ENCODE assay signal across 8 cellular contexts in the genomic region with DNA sequence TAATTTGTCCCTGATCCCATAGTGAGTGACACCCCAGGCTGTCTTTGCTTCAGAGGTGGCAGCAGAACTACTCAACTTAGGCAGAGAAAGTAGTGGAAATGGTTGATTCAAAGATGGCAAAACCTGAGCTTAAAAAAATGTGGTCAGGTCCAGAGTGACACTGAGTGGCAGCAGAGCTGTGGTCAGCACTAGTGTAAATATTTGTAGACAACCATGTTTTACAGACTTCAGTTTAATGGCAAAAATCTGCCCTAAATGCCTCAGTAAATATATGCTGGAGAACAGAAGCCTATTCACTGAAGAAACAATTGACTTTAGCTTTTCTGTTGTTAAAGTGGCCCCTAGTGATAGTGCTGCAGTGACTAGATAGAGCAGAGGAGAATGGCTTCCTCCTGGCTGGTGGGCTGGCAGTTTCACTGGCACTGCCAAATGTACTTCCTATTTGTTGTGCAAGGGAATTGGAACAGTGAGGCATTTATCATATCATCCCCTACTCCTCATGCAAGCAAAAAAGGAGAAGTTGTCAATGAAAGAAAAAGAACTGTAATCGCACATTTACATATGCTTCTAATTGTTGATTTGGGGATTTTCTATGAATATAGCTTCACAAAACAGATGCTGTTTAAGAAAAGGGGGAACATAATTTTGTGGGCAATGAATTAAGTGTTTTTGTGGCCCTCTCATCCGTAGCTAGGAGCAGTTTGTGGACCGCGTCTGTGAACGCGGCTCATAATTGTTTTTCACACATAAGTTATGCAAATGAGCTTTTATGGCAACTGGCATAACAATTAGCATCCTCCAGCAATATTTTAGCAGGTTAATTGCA. TPM values are rescaled to one million over a fixed set of nuclear protein-coding genes. Genes with fewer than 3 reads are reported as not detected.
DNase-seq lines count a peak whose midpoint lies in the region; ATAC-seq, FAIRE-seq and TF ChIP-seq lines count a peak whose summit lies in the region.

No MANE protein-coding gene starts in this region.

- TF ChIP-seq CTCF in IMR-90 (conservative IDR thresholded peaks at IDR 0.05; ENCODE audit: low read depth, low read length) (no peak), keratinocyte (optimal IDR thresholded peaks at IDR 0.05 in 1 of 3, IDR thresholded peaks at IDR 0.05 in 1 of 3, conservative IDR thresholded peaks at IDR 0.05 in 1 of 3; ENCODE audit: extremely low read depth in 1 of 3, insufficient read depth in 2 of 3, low read length in 3 of 3) (no peak), type B pancreatic cell (conservative IDR thresholded peaks at IDR 0.05) (no peak)

- H4K91ac ChIP-seq in IMR-90 (ENCODE audit: insufficient read depth, low read depth, low read length) = no peak overlapping the region

- dilution Hi-C loops in IMR-90 (cut with HindIII; ENCODE audit: low sequenced_read_pairs, unreplicated experiment) (no loop called here), keratinocyte (cut with MboI; ENCODE audit: extremely low pct_ligation_motif_present, low sequenced_read_pairs) (no loop called here)

- CTCF ChIA-PET in IMR-90 (lab: Yijun Ruan, JAX) = interaction anchor here (1.1 kb wide), 1 partner anchor 8 kb away, joined by 3 read pairs; no protein-coding TSS in a partner anchor

- POLR2A ChIA-PET in IMR-90 (lab: Charles Lee; ENCODE audit: unreplicated experiment) = no interaction called here

- BruUV-seq in IMR-90 (replicated peaks; lab: Mats Ljungman, UMichigan) = no TSS peak

- no peak overlapping the region for H2AK5ac ChIP-seq in IMR-90 (ENCODE audit: low read depth, low read length)

- H2BK15ac ChIP-seq in IMR-90 (ENCODE audit: low read depth, low read length) = no peak overlapping the region

- H3K36me3 ChIP-seq in IMR-90 (ENCODE audit: control insufficient read depth, insufficient read depth, low read length) (peaks cover 2% of the 10 kb centered on the region; the same call in 1 of the 2 replicates), keratinocyte (ENCODE audit: control insufficient read depth in 2 of 2, extremely low read depth in 1 of 2, insufficient read depth in 2 of 2, low read length in 2 of 2) (peaks cover 0 to 5% of the 10 kb centered on the region in 2 experiments)

- no CpG with 5 or more reads among the region's 6 CpGs for WGBS in IMR-90 (ENCODE audit: extremely low coverage in 2 of 2, insufficient read length in 1 of 2), 2 experiments

- intact Hi-C loops in IMR-90 (cut with micrococcal nuclease) = loop anchor here (5.0 kb wide), 1 partner anchor 83 kb away; no protein-coding TSS in a partner anchor
- intact Hi-C loops in activated T-helper 1 cell treated with anti-CD3 and anti-CD28 coated beads, Interleukin-12 subunit alpha, Interleukin-12 subunit beta, Interleukin-2, Interleukin-4 antibody, amounts not matched to agents 30 ng/mL and 10 ng/mL and 1 ng/mL, durations not matched to agents 14 hours and 24 hours and 36 hours (cut with micrococcal nuclease) = no loop called here

- H2AFZ ChIP-seq in IMR-90 (replicated peaks; ENCODE audit: low read length, poor library complexity) (no peak overlapping the region), keratinocyte (ENCODE audit: control insufficient read depth, low read length) (no peak overlapping the region)

- H3K79me1 ChIP-seq in IMR-90 (ENCODE audit: low read depth in 1 of 2, low read length in 2 of 2) = peaks cover 20 to 31% of the 10 kb centered on the region in 2 experiments

- no peak overlapping the region for H3K27ac Mint-ChIP-seq in activated T-helper 1 cell treated with anti-CD3 and anti-CD28 coated beads, Interleukin-12 subunit alpha, Interleukin-12 subunit beta, Interleukin-2, Interleukin-4 antibody, amounts not matched to agents 30 ng/mL and 10 ng/mL and 1 ng/mL, durations not matched to agents 14 hours and 24 hours and 36 hours
- H3K27ac Mint-ChIP-seq in type B pancreatic cell = peak overlapping the region; percentile 30

- H3K9me3 Mint-ChIP-seq in activated T-helper 1 cell treated with anti-CD3 and anti-CD28 coated beads, Interleukin-12 subunit alpha, Interleukin-12 subunit beta, Interleukin-2, Interleukin-4 antibody, amounts not matched to agents 30 ng/mL and 10 ng/mL and 1 ng/mL, durations not matched to agents 14 hours and 24 hours and 36 hours = no peaks in the 10 kb centered on the region
- no peaks in the 10 kb centered on the region for H3K9me3 Mint-ChIP-seq in type B pancreatic cell

- H3K4me2 ChIP-seq in IMR-90 (ENCODE audit: low read depth, low read length) = peak overlapping the region; percentile 96
- H3K4me2 ChIP-seq in keratinocyte (ENCODE audit: control insufficient read depth, extremely low read depth, insufficient read depth, low read depth, low read length) = no peak overlapping the region

- peaks cover 4% of the 10 kb centered on the region for H3K36me3 Mint-ChIP-seq in activated T-helper 1 cell treated with anti-CD3 and anti-CD28 coated beads, Interleukin-12 subunit alpha, Interleukin-12 subunit beta, Interleukin-2, Interleukin-4 antibody, amounts not matched to agents 30 ng/mL and 10 ng/mL and 1 ng/mL, durations not matched to agents 14 hours and 24 hours and 36 hours (ENCODE audit: low read depth)
- no peaks in the 10 kb centered on the region for H3K36me3 Mint-ChIP-seq in type B pancreatic cell

- peak overlapping the region; percentile 56 for H3K4me3 Mint-ChIP-seq in activated T-helper 1 cell treated with anti-CD3 and anti-CD28 coated beads, Interleukin-12 subunit alpha, Interleukin-12 subunit beta, Interleukin-2, Interleukin-4 antibody, amounts not matched to agents 30 ng/mL and 10 ng/mL and 1 ng/mL, durations not matched to agents 14 hours and 24 hours and 36 hours
- peak overlapping the region; percentile 59 for H3K4me3 Mint-ChIP-seq in type B pancreatic cell

- H2BK120ac ChIP-seq in IMR-90 (ENCODE audit: low read depth, low read length) = no peak overlapping the region

- no peak overlapping the region for H3K27ac ChIP-seq in IMR-90 (ENCODE audit: insufficient read depth, low read length)
- no peak overlapping the region for H3K27ac ChIP-seq in keratinocyte (ENCODE audit: control insufficient read depth, insufficient read depth, low read length)

- H2BK20ac ChIP-seq in IMR-90 (ENCODE audit: low read depth, low read length) = no peak overlapping the region

- H3K4me3 ChIP-seq in IMR-90 (ENCODE audit: insufficient read depth, low read depth, low read length) = no peak overlapping the region
- H3K4me3 ChIP-seq in keratinocyte (ENCODE audit: control insufficient read depth in 2 of 3, extremely low read depth in 1 of 3, insufficient read depth in 2 of 3, low read depth in 1 of 3, low read length in 3 of 3) = no peak overlapping the region

- no peak overlapping the region for H3K56ac ChIP-seq in IMR-90 (ENCODE audit: extremely low read depth, insufficient read depth, low read length)

- H3K18ac ChIP-seq in IMR-90 (ENCODE audit: low read depth, low read length) = no peak overlapping the region; the same call in 1 of the 2 replicates

- in situ Hi-C loops in IMR-90 (cut with MboI; ENCODE audit: low sequenced_read_pairs) = no loop called here

- DNase-seq in COLO829 (ENCODE audit: low spot score) (peak; percentile 42), IMR-90 (no peak), keratinocyte (ENCODE audit: low read depth, low spot score) (no peak), type B pancreatic cell (ENCODE audit: extremely low spot score, unreplicated experiment) (no peak), amniotic stem cell (lab: John Stamatoyannopoulos, UW) (no peak)
- no peak for DNase-seq in activated T-helper 1 cell treated with anti-CD3 and anti-CD28 coated beads, Interleukin-12 subunit alpha, Interleukin-12 subunit beta, Interleukin-2, Interleukin-4 antibody, amounts not matched to agents 30 ng/mL and 10 ng/mL and 1 ng/mL, durations not matched to agents 14 hours and 24 hours and 36 hours (ENCODE audit: low spot score)

- H3K9me3 ChIP-seq in IMR-90 (ENCODE audit: control insufficient read depth, insufficient read depth, low read length) (no peaks in the 10 kb centered on the region), keratinocyte (ENCODE audit: control insufficient read depth, low read depth, low read length) (no peaks in the 10 kb centered on the region)

- no peak overlapping the region for H3K23ac ChIP-seq in IMR-90 (ENCODE audit: low read depth, low read length)

- FAIRE-seq in keratinocyte (lab: Jason Lieb, UNC) = peak; percentile 62

- H4K5ac ChIP-seq in IMR-90 (ENCODE audit: low read depth, low read length) = no peak overlapping the region

- H4K8ac ChIP-seq in IMR-90 (ENCODE audit: low read depth in 2 of 2, low read length in 2 of 2) = no peak overlapping the region

- H3K9me1 ChIP-seq in IMR-90 (ENCODE audit: insufficient read depth, low read length) (peaks cover 4% of the 10 kb centered on the region), keratinocyte (ENCODE audit: control insufficient read depth, extremely low read depth, insufficient read depth, low read length) (no peaks in the 10 kb centered on the region)

- peak; percentile 54 for ATAC-seq in IMR-90 (ENCODE audit: low read depth)
- ATAC-seq in GM18870 (IDR thresholded peaks at IDR 0.05; ENCODE audit: unreplicated experiment) = no peak
- ATAC-seq in GM18873 (IDR thresholded peaks at IDR 0.05; ENCODE audit: low FRiP score, unreplicated experiment) = no peak

- no peak overlapping the region for H3K4ac ChIP-seq in IMR-90 (ENCODE audit: low read depth, low read length)

- H4K20me1 ChIP-seq in IMR-90 (ENCODE audit: insufficient read depth, low read length) (peaks cover 3% of the 10 kb centered on the region; the same call in 1 of the 2 replicates), keratinocyte (ENCODE audit: control insufficient read depth, extremely low read depth, insufficient read depth, low read length) (no peaks in the 10 kb centered on the region)

- H2AK9ac ChIP-seq in IMR-90 (replicated peaks; ENCODE audit: low read depth, low read length, poor library complexity) = no peak overlapping the region

- H3K79me2 ChIP-seq in keratinocyte (ENCODE audit: control insufficient read depth, insufficient read depth, low read length) = peaks cover 69% of the 10 kb centered on the region

- H3K9ac ChIP-seq in IMR-90 (ENCODE audit: low read depth, low read length) (no peak overlapping the region), keratinocyte (ENCODE audit: control insufficient read depth, extremely low read depth, insufficient read depth, low read length) (no peak overlapping the region)

- TF ChIP-seq POLR2A in IMR-90 (IDR thresholded peaks at IDR 0.05; ENCODE audit: low read depth, low read length) = no peak

- TF ChIP-seq RAD21 in IMR-90 (IDR thresholded peaks at IDR 0.05; ENCODE audit: low read length) = no peak

- H2BK5ac ChIP-seq in IMR-90 (ENCODE audit: low read depth, low read length, poor library complexity, severe bottlenecking) = no peak overlapping the region

- H3K4me1 Mint-ChIP-seq in activated T-helper 1 cell treated with anti-CD3 and anti-CD28 coated beads, Interleukin-12 subunit alpha, Interleukin-12 subunit beta, Interleukin-2, Interleukin-4 antibody, amounts not matched to agents 30 ng/mL and 10 ng/mL and 1 ng/mL, durations not matched to agents 14 hours and 24 hours and 36 hours (ENCODE audit: low read depth) = peaks cover 22% of the 10 kb centered on the region
- peaks cover 60% of the 10 kb centered on the region for H3K4me1 Mint-ChIP-seq in type B pancreatic cell (ENCODE audit: unreplicated experiment)

- H3K27me3 ChIP-seq in IMR-90 (ENCODE audit: control insufficient read depth, insufficient read depth, low read length) = no peaks in the 10 kb centered on the region
- no peaks in the 10 kb centered on the region for H3K27me3 ChIP-seq in keratinocyte (ENCODE audit: control insufficient read depth, extremely low read depth, insufficient read depth, low read length)

- no peak overlapping the region for H3K14ac ChIP-seq in IMR-90 (replicated peaks; ENCODE audit: low read depth, low read length)

- H3K27me3 Mint-ChIP-seq in activated T-helper 1 cell treated with anti-CD3 and anti-CD28 coated beads, Interleukin-12 subunit alpha, Interleukin-12 subunit beta, Interleukin-2, Interleukin-4 antibody, amounts not matched to agents 30 ng/mL and 10 ng/mL and 1 ng/mL, durations not matched to agents 14 hours and 24 hours and 36 hours (ENCODE audit: insufficient read depth) = peaks cover 4% of the 10 kb centered on the region
- no peaks in the 10 kb centered on the region for H3K27me3 Mint-ChIP-seq in type B pancreatic cell

- H3K4me1 ChIP-seq in IMR-90 (ENCODE audit: control insufficient read depth, insufficient read depth, low read length) (peaks cover 10% of the 10 kb centered on the region), keratinocyte (ENCODE audit: control insufficient read depth, extremely low read depth, insufficient read depth, low read length) (peaks cover 13% of the 10 kb centered on the region)

RNA-seq across cellular contexts. Expression of a gene that starts 12.0 kb away (rescaled TPM):
- total RNA-seq in IMR-90 (2012; rRNA removed) = 15.6 and 16.4 TPM in 2 replicates
- 12.0 and 13.1 TPM in 2 replicates for polyA plus RNA-seq in IMR-90 (2012; rRNA removed)
- polyA plus RNA-seq in IMR-90 (2012; cell fraction: cytosol; rRNA removed) = 3.5 and 6.0 TPM in 2 replicates
- 8.6 and 46.5 TPM in 2 replicates for polyA plus RNA-seq in IMR-90 (2012; cell fraction: nucleus; rRNA removed; ENCODE audit: low replicate concordance)
- total RNA-seq in activated T-helper 1 cell treated with anti-CD3 and anti-CD28 coated beads, Interleukin-12 subunit alpha, Interleukin-12 subunit beta, Interleukin-2, Interleukin-4 antibody, amounts not matched to agents 30 ng/mL and 10 ng/mL and 1 ng/mL, durations not matched to agents 14 hours and 24 hours and 36 hours = 24.2 and 30.1 TPM in 2 replicates
- 20.9 to 26.3 TPM (median 23.5 TPM) in 3 replicates for polyA plus RNA-seq in keratinocyte
- polyA plus RNA-seq in keratinocyte (2011; ENCODE audit: low read depth) = 7.4 TPM
- polyA plus RNA-seq in keratinocyte (2011; cell fraction: cytosol; rRNA removed) = 14.7 and 22.8 TPM in 2 replicates
- 33.9 and 36.7 TPM in 2 replicates for polyA plus RNA-seq in keratinocyte (2011; cell fraction: nucleus; rRNA removed)
- 12.2 and 14.5 TPM in 2 replicates for polyA plus RNA-seq in keratinocyte (2012; ENCODE audit: low replicate concordance)
- polyA minus RNA-seq in keratinocyte = 9.8 to 36.5 TPM (median 15.6 TPM) in 3 replicates
- polyA minus RNA-seq in keratinocyte (2011; cell fraction: cytosol; rRNA and poly(A)+ RNA removed) = 16.5 TPM
- polyA minus RNA-seq in keratinocyte (2011; cell fraction: nucleus; rRNA and poly(A)+ RNA removed) = 40.9 and 54.4 TPM in 2 replicates
- total RNA-seq in type B pancreatic cell (ENCODE audit: low replicate concordance) = 31.1 and 60.9 TPM in 2 replicates

RNA-seq across cellular contexts. Expression of a gene that starts 52.2 kb away (rescaled TPM):
- total RNA-seq in IMR-90 (2012; rRNA removed) (122 and 158 TPM in 2 replicates), type B pancreatic cell (ENCODE audit: low replicate concordance) (67.3 and 77.9 TPM in 2 replicates)
- polyA plus RNA-seq in IMR-90 (2012; rRNA removed) (75.0 and 87.2 TPM in 2 replicates), keratinocyte (105 to 145 TPM (median 129 TPM) in 3 replicates)
- polyA plus RNA-seq in IMR-90 (2012; cell fraction: cytosol; rRNA removed) = 57.5 and 86.3 TPM in 2 replicates
- polyA plus RNA-seq in IMR-90 (2012; cell fraction: nucleus; rRNA removed; ENCODE audit: low replicate concordance) = 53.4 and 70.8 TPM in 2 replicates
- 103 and 108 TPM in 2 replicates for total RNA-seq in activated T-helper 1 cell treated with anti-CD3 and anti-CD28 coated beads, Interleukin-12 subunit alpha, Interleukin-12 subunit beta, Interleukin-2, Interleukin-4 antibody, amounts not matched to agents 30 ng/mL and 10 ng/mL and 1 ng/mL, durations not matched to agents 14 hours and 24 hours and 36 hours
- polyA plus RNA-seq in keratinocyte (2011; ENCODE audit: low read depth) = 41.9 TPM
- polyA plus RNA-seq in keratinocyte (2011; cell fraction: cytosol; rRNA removed) = 111 and 193 TPM in 2 replicates
- polyA plus RNA-seq in keratinocyte (2011; cell fraction: nucleus; rRNA removed) = 76.6 and 79.3 TPM in 2 replicates
- 59.1 and 87.3 TPM in 2 replicates for polyA plus RNA-seq in keratinocyte (2012; ENCODE audit: low replicate concordance)
- polyA minus RNA-seq in keratinocyte = 131 to 227 TPM (median 175 TPM) in 3 replicates
- polyA minus RNA-seq in keratinocyte (2011; cell fraction: cytosol; rRNA and poly(A)+ RNA removed) = 58.1 TPM
- 60.0 and 115 TPM in 2 replicates for polyA minus RNA-seq in keratinocyte (2011; cell fraction: nucleus; rRNA and poly(A)+ RNA removed)
